In genomic region chr14:30296956-30297405, GRCh38 we compare ENCODE assay signal across 24 cellular contexts.
DNase-seq lines count a peak whose midpoint lies in the region; TF ChIP-seq lines count a peak whose summit lies in the region.
"Had no signal": no experiment of that assay in that cellular context is flagged by ENCODE, and none has a peak within 500 bp of the region (broad histone marks: within the 10 kb centered on the region; RNA-seq: fewer than 3 reads in every experiment).

No MANE protein-coding gene starts in this region.

- H3K9me3 ChIP-seq in spleen: no peaks in the 10 kb centered on the region
- H3K9me3 ChIP-seq: MG63, neutrophil, stomach had no signal

- no peaks in the 10 kb centered on the region for H3K9me3 Mint-ChIP-seq in endothelial cell (ENCODE audit: unreplicated experiment)
- H3K9me3 Mint-ChIP-seq: activated naive CD4-positive, alpha-beta T cell treated with anti-CD3 and anti-CD28 coated beads, Interleukin-2, amount 10 ng/mL, durations not matched to agents 7 days and 5 days; IgD-negative memory B cell had no signal

- H3K36me3 Mint-ChIP-seq in endothelial cell (ENCODE audit: low read depth, unreplicated experiment): no peaks in the 10 kb centered on the region
- H3K36me3 Mint-ChIP-seq: activated naive CD4-positive, alpha-beta T cell treated with anti-CD3 and anti-CD28 coated beads, Interleukin-2, amount 10 ng/mL, durations not matched to agents 7 days and 5 days; IgD-negative memory B cell had no signal

- peaks cover 15% of the 10 kb centered on the region for H3K4me1 Mint-ChIP-seq in endothelial cell (ENCODE audit: unreplicated experiment)
- H3K4me1 Mint-ChIP-seq: activated naive CD4-positive, alpha-beta T cell treated with anti-CD3 and anti-CD28 coated beads, Interleukin-2, amount 10 ng/mL, durations not matched to agents 7 days and 5 days had no signal

- no peaks in the 10 kb centered on the region for H3K36me3 ChIP-seq in spleen
- H3K36me3 ChIP-seq: MG63, neutrophil, stomach had no signal

- peak overlapping the region; percentile 13 for H3K27ac Mint-ChIP-seq in endothelial cell (ENCODE audit: unreplicated experiment)
- H3K27ac Mint-ChIP-seq: activated naive CD4-positive, alpha-beta T cell treated with anti-CD3 and anti-CD28 coated beads, Interleukin-2, amount 10 ng/mL, durations not matched to agents 7 days and 5 days; IgD-negative memory B cell had no signal

- no peak overlapping the region for H3K27ac ChIP-seq in spleen
- H3K27ac ChIP-seq: 22Rv1, neutrophil, stomach had no signal

- no peaks in the 10 kb centered on the region for H3K4me1 ChIP-seq in spleen
- H3K4me1 ChIP-seq: stomach had no signal

- no peaks in the 10 kb centered on the region for H3K27me3 Mint-ChIP-seq in endothelial cell (ENCODE audit: unreplicated experiment)
- H3K27me3 Mint-ChIP-seq: activated naive CD4-positive, alpha-beta T cell treated with anti-CD3 and anti-CD28 coated beads, Interleukin-2, amount 10 ng/mL, durations not matched to agents 7 days and 5 days had no signal

- H3K4me3 ChIP-seq in spleen: no peak overlapping the region
- H3K4me3 ChIP-seq: MG63, stomach had no signal

- peak; percentile 59 for DNase-seq in NCI-H345 (lab: John Stamatoyannopoulos, UW)
- no peak for DNase-seq in NCI-H345 treated with DMSO at 0.1 percent for 48 hours (lab: John Stamatoyannopoulos, UW; ENCODE audit: unreplicated experiment)
- DNase-seq in DMS79 treated with DMSO at 0.1 percent for 48 hours (lab: John Stamatoyannopoulos, UW): peak; percentile 33
- DNase-seq in SK-N-DZ (ENCODE audit: low spot score): peak; percentile 94
- DNase-seq in endothelial cell (ENCODE audit: low spot score): no peak
- DNase-seq in D341Med (ENCODE audit: low spot score): no peak
- DNase-seq in spleen: no peak
- DNase-seq in hepatic stellate cell (ENCODE audit: low spot score): no peak
- DNase-seq: activated CD4-positive, alpha-beta T cell treated with anti-CD3 and anti-CD28 coated beads, Interleukin-2, amount 50 U/mL, for 4 hours; activated naive CD4-positive, alpha-beta T cell treated with anti-CD3 and anti-CD28 coated beads, Interleukin-2, amount 10 ng/mL, durations not matched to agents 7 days and 5 days; activated T-cell treated with anti-CD3 and anti-CD28 coated beads for 4 hours; AML-193; amygdala; cortex of kidney; mammary epithelial cell; MG63; NCI-H1436 treated with DMSO at 0.1 percent for 48 hours; NCI-H526 treated with DMSO at 0.1 percent for 48 hours; small intestine; stimulated activated CD4-positive, alpha-beta T cell treated with anti-CD3 and anti-CD28 coated beads, Interleukin-4, amount 100 ng/mL, for 4 hours; stomach had no signal

- TF ChIP-seq CTCF in endothelial cell (IDR thresholded peaks at IDR 0.05; ENCODE audit: unreplicated experiment): no peak
- TF ChIP-seq CTCF in spleen (IDR thresholded peaks at IDR 0.05 in 8 of 11, conservative IDR thresholded peaks at IDR 0.05 in 3 of 11): no peak

- intact Hi-C loops in spleen (cut with DNase I; ENCODE audit: low total_unique reads): no loop called here

- WGBS in spleen, 5 donors: 34 to 58% (median 43%) methylated on average over 11 of the region's 11 CpGs

- no peak for TF ChIP-seq POLR2A in spleen (IDR thresholded peaks at IDR 0.05)

- H3K4me3 Mint-ChIP-seq in endothelial cell (ENCODE audit: unreplicated experiment): no peak overlapping the region
- H3K4me3 Mint-ChIP-seq: activated naive CD4-positive, alpha-beta T cell treated with anti-CD3 and anti-CD28 coated beads, Interleukin-2, amount 10 ng/mL, durations not matched to agents 7 days and 5 days; IgD-negative memory B cell had no signal

- H3K27me3 ChIP-seq in spleen (replicated peaks in 1 of 7): peaks cover 0 to 4% (median 0%) of the 10 kb centered on the region in 7 donors
- H3K27me3 ChIP-seq: MG63, neutrophil, stomach had no signal

Comparison
In these comparisons a context has a peak if more than half of its experiments do, and no peak if none do; other contexts are left out.
1. DNase-seq: peak in NCI-H345 (single experiment), DMS79 treated with DMSO at 0.1 percent for 48 hours (single experiment) and SK-N-DZ (single experiment); none in NCI-H345 treated with DMSO at 0.1 percent for 48 hours (single experiment), endothelial cell (single experiment), D341Med (single experiment), spleen (single experiment) and hepatic stellate cell (single experiment).